In genomic region chr18:6648581-6648980, GRCh38 we compare ENCODE assay signal across 23 cellular contexts.
"Had no signal": no experiment of that assay in that cellular context is flagged by ENCODE, and none has a peak within 500 bp of the region (broad histone marks: within the 10 kb centered on the region; RNA-seq: fewer than 3 reads in every experiment).

No MANE protein-coding gene starts in this region.

- H3K9me3 ChIP-seq: breast epithelium, neutrophil, ovary, psoas muscle, tibial artery, uterus had no signal

- ATAC-seq: activated T-cell treated with anti-CD3 and anti-CD28 coated beads, Interleukin-2, amount 50 U/mL, for 4 hours; psoas muscle had no signal

- H3K4me1 ChIP-seq: breast epithelium, psoas muscle, right atrium auricular region, tibial artery, uterus had no signal

- H3K36me3 ChIP-seq: breast epithelium, neutrophil, ovary, right atrium auricular region, tibial artery, uterus had no signal

- H3K4me3 ChIP-seq: breast epithelium, coronary artery, ovary, psoas muscle, right atrium auricular region, tibial artery, uterus had no signal

- DNase-seq: activated B cell treated with CpG ODN at 0.5 μM for 24 hours; activated CD4-positive, alpha-beta T cell treated with anti-CD3 and anti-CD28 coated beads for 4 hours; activated CD4-positive, alpha-beta T cell treated with anti-CD3 and anti-CD28 coated beads, Interleukin-2, amount 50 U/mL, for 48 hours; activated CD8-positive, alpha-beta memory T cell treated with anti-CD3 and anti-CD28 coated beads, Interleukin-2, amount 50 U/mL, for 48 hours; activated naive CD4-positive, alpha-beta T cell; activated T-cell treated with anti-CD3 and anti-CD28 coated beads, Interleukin-2, amount 50 U/mL, for 4 hours; amniotic stem cell; endodermal cell; foreskin melanocyte; glutamatergic neuron; hippocampal formation; ovary; psoas muscle; stimulated activated CD4-positive, alpha-beta T cell treated with anti-CD3 and anti-CD28 coated beads, Interleukin-12 subunit alpha, Interleukin-12 subunit beta, amount 100 ng/mL, for 4 hours; stimulated activated CD4-positive, alpha-beta T cell treated with anti-CD3 and anti-CD28 coated beads, Interleukin-1b, Interleukin-23, amount 100 ng/mL, for 48 hours; T-helper 9 cell; tibial artery; uterus had no signal

- H3K27me3 ChIP-seq: breast epithelium, neutrophil, ovary, right atrium auricular region, tibial artery, uterus had no signal

- H3K27ac ChIP-seq: breast epithelium, coronary artery, epithelial cell of prostate, neutrophil, ovary, psoas muscle, right atrium auricular region, tibial artery, uterus had no signal
